1 cellular context compared by ENCODE assay signal in the genomic region with DNA sequence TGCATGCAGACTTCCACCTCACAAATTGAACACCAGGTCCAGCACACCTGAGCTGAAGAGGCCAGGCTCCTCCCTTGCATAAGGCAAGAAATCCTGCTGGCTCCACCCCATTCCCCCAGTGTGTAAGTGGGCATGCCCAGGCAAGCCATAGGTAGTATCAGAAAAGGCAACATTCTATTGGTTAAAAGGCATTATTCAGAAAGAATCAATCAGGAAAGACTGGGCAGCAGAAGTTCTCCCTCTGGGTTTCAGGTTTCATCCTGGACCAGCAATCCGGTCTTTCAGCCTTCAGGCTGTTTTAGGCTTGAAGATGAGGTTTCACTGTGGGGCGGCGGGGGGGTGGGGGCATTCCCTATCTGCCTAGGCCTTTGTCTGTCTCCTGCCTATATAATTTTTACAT.
TF ChIP-seq lines count a peak whose summit lies in the region.

No MANE protein-coding gene starts in this region.

TF ChIP-seq in WTC11, 78 proteins besides CTCF, POLR2A, EP300 and RAD21 (continued from another document):
- TF ChIP-seq, protein P1, sequence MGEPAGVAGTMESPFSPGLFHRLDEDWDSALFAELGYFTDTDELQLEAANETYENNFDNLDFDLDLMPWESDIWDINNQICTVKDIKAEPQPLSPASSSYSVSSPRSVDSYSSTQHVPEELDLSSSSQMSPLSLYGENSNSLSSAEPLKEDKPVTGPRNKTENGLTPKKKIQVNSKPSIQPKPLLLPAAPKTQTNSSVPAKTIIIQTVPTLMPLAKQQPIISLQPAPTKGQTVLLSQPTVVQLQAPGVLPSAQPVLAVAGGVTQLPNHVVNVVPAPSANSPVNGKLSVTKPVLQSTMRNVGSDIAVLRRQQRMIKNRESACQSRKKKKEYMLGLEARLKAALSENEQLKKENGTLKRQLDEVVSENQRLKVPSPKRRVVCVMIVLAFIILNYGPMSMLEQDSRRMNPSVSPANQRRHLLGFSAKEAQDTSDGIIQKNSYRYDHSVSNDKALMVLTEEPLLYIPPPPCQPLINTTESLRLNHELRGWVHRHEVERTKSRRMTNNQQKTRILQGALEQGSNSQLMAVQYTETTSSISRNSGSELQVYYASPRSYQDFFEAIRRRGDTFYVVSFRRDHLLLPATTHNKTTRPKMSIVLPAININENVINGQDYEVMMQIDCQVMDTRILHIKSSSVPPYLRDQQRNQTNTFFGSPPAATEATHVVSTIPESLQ (CRISPR knock-in tag; IDR thresholded peaks at IDR 0.05), result no peak
